Comparison of ENCODE assay signal across 8 cellular contexts in genomic region chr2:208820289-208820688, GRCh38.
A peak's percentile ranks its signal among the peaks of the same experiment; 100 is the strongest.
DNase-seq lines count a peak whose midpoint lies in the region; ATAC-seq, FAIRE-seq and TF ChIP-seq lines count a peak whose summit lies in the region.

No MANE protein-coding gene starts in this region.

- peak; percentile 59 for DNase-seq in DMS53 treated with DMSO at 0.1 percent for 48 hours (lab: John Stamatoyannopoulos, UW; ENCODE audit: unreplicated experiment)
- peak; percentile 10 to 82 (median 46) for DNase-seq in NCI-H1417 (lab: John Stamatoyannopoulos, UW)
- DNase-seq in bronchial epithelial cell (ENCODE audit: low read depth), result peak; percentile 59
- no peak for DNase-seq in activated effector memory CD4-positive, alpha-beta T cell treated with anti-CD3 and anti-CD28 coated beads, Interleukin-2, amount 50 U/mL, for 16 hours
- no peak for DNase-seq in AG08396 (ENCODE audit: low spot score)
- no peak for DNase-seq in testis

- ATAC-seq in GM21786 (IDR thresholded peaks at IDR 0.05; ENCODE audit: unreplicated experiment), result peak; percentile 95
- no peak for ATAC-seq in GM19455 (IDR thresholded peaks at IDR 0.05; ENCODE audit: unreplicated experiment)

- H3K9me3 ChIP-seq in testis, result no peaks in the 10 kb centered on the region

- intact Hi-C loops in testis (cut with DNase I; ENCODE audit: low total_unique reads), result no loop called here

- no peaks in the 10 kb centered on the region for H3K4me1 ChIP-seq in testis

- FAIRE-seq in bronchial epithelial cell (lab: Jason Lieb, UNC), result no peak

- TF ChIP-seq POLR2A in testis (IDR thresholded peaks at IDR 0.05), result no peak

- H3K27me3 ChIP-seq in bronchial epithelial cell (ENCODE audit: control insufficient read depth, insufficient read depth, low read length), result no peaks in the 10 kb centered on the region
- H3K27me3 ChIP-seq in testis, result no peaks in the 10 kb centered on the region

- no peak overlapping the region for H3K27ac ChIP-seq in testis

- no peak overlapping the region for H3K4me3 ChIP-seq in bronchial epithelial cell (ENCODE audit: low read depth, low read length)
- H3K4me3 ChIP-seq in testis, result no peak overlapping the region

- peak; percentile 14 for TF ChIP-seq CTCF in bronchial epithelial cell (IDR thresholded peaks at IDR 0.05; ENCODE audit: insufficient read depth, low read length, severe bottlenecking)
- no peak for TF ChIP-seq CTCF in testis (IDR thresholded peaks at IDR 0.05)

- no peaks in the 10 kb centered on the region for H3K36me3 ChIP-seq in bronchial epithelial cell (ENCODE audit: control insufficient read depth, insufficient read depth, low read length)
- H3K36me3 ChIP-seq in testis (ENCODE audit: low read depth, missing control alignments), result no peaks in the 10 kb centered on the region

Comparison
In these comparisons a context has a peak if more than half of its experiments do, and no peak if none do; other contexts are left out.
1. DNase-seq: peak in DMS53 treated with DMSO at 0.1 percent for 48 hours (single experiment), NCI-H1417 (3 of 3) and bronchial epithelial cell (single experiment); none in activated effector memory CD4-positive, alpha-beta T cell treated with anti-CD3 and anti-CD28 coated beads, Interleukin-2, amount 50 U/mL, for 16 hours (single experiment), AG08396 (single experiment) and testis (single experiment).